In the genomic region with DNA sequence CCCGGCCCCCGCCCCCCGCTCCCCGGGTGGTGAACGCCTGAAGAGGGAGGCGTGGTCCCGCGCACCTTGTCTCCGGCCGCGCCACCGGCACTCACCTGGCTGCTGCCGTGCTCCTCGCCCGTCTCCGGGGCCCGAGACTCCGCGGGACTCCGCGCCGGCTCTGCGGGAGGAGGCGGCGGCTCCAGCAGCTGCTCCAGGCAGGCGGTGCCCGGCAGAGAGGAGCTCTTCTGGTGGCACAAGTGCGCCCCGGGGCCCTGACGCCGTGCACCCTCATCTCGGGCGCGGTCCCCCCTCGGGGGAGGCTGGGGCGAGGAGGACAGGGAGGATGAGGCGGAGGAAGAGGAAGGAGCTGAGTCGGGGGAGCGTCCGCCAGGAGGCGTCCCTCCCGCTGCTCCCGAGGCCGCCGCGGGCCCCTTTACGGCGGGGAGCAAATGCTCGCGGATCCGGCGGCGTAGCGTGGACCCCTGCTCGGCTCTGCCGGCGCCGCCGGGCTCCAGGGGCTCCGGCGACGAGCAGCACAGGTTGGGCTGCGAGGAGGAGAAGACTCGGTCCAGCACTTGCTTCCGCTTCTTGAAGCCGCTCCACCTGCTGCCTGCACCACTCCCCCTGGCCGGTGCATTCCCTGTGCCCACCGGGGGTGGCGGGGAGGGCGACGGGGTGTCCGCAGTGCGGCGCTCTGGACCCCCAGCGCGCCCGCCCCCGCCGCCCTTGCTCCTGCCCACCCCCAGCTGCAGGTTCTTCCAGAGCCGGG, we compare ENCODE assay signal across 8 cellular contexts. TPM values are rescaled to one million over a fixed set of nuclear protein-coding genes. Genes with fewer than 3 reads are reported as not detected.
A peak's percentile ranks its signal among the peaks of the same experiment; 100 is the strongest.
DNase-seq lines count a peak whose midpoint lies in the region; ATAC-seq, FAIRE-seq and TF ChIP-seq lines count a peak whose summit lies in the region.

No MANE protein-coding gene starts in this region.

- H3K36me3 ChIP-seq in subcutaneous abdominal adipose tissue (ENCODE audit: control insufficient read depth in 5 of 5, insufficient read depth in 5 of 5, low read length in 5 of 5) = no peaks in the 10 kb centered on the region

- TF ChIP-seq CTCF in choroid plexus epithelial cell (conservative IDR thresholded peaks at IDR 0.05; ENCODE audit: low read depth, low read length) = peak; percentile 50
- no peak for TF ChIP-seq CTCF in lower leg skin (IDR thresholded peaks at IDR 0.05)

- peaks cover 0 to 23% (median 17%) of the 10 kb centered on the region in 5 donors for H3K4me1 ChIP-seq in subcutaneous abdominal adipose tissue (ENCODE audit: control insufficient read depth in 5 of 5, insufficient read depth in 5 of 5, low read length in 5 of 5)

- H3K9ac ChIP-seq in subcutaneous abdominal adipose tissue (ENCODE audit: low read length in 5 of 5) = peak overlapping the region in 3 of 5 donors; percentile 10 to 45 (median 30)

- no peak overlapping the region for H3K27ac ChIP-seq in subcutaneous abdominal adipose tissue (ENCODE audit: low read depth, low read length)

- H3K4me3 ChIP-seq in choroid plexus epithelial cell (ENCODE audit: low read depth, low read length) (peak overlapping the region; percentile 51), lower leg skin (ENCODE audit: low read depth, poor library complexity, severe bottlenecking) (peak overlapping the region; percentile 35), subcutaneous abdominal adipose tissue (ENCODE audit: low read depth in 1 of 5, low read length in 5 of 5) (peak overlapping the region in 4 of 5 donors; percentile 61 to 81 (median 70))

- H3K27me3 ChIP-seq in subcutaneous abdominal adipose tissue (ENCODE audit: control insufficient read depth in 5 of 5, insufficient read depth in 4 of 5, low read length in 5 of 5) = peaks cover 12 to 30% (median 17%) of the 10 kb centered on the region in 5 donors

- 0 to 1% methylated on average over 22 to 60 of the region's 80 CpGs for WGBS in lower leg skin, 2 donors

- intact Hi-C loops in lower leg skin (cut with DNase I; ENCODE audit: low total_unique reads) = no loop called here

- DNase-seq in COR-L47 (lab: John Stamatoyannopoulos, UW) = peak; percentile 71
- peak; percentile 31 to 48 for DNase-seq in SHP77 (lab: John Stamatoyannopoulos, UW)
- DNase-seq in choroid plexus epithelial cell (ENCODE audit: low read depth) = peak; percentile 10
- no peak for DNase-seq in lower leg skin (ENCODE audit: low spot score in 2 of 2)
- no peak for DNase-seq in RCC 7860 (ENCODE audit: low spot score)

- no peaks in the 10 kb centered on the region for H3K9me3 ChIP-seq in subcutaneous abdominal adipose tissue (ENCODE audit: control insufficient read depth in 5 of 5, low read length in 5 of 5)

- no peak for TF ChIP-seq POLR2A in lower leg skin (IDR thresholded peaks at IDR 0.05)

- FAIRE-seq in RCC 7860 (lab: Jason Lieb, UNC) = no peak

- ATAC-seq in GM19023 (IDR thresholded peaks at IDR 0.05; ENCODE audit: unreplicated experiment) (peak; percentile 51), HG03439 (IDR thresholded peaks at IDR 0.05; ENCODE audit: unreplicated experiment) (peak; percentile 52)

RNA-seq across cellular contexts. Expression of a gene that starts 1.0 kb away (rescaled TPM):
- 10 to 100 TPM in 2 of 4 donors, 1 to 10 TPM in 2; 6.3 to 36.5 (median 9.8) TPM for total RNA-seq in lower leg skin

Comparison
In these comparisons a context has a peak if more than half of its experiments do, and no peak if none do; other contexts are left out.
1. DNase-seq: peak in COR-L47 (single experiment), SHP77 (2 of 2) and choroid plexus epithelial cell (single experiment); none in lower leg skin (0 of 2) and RCC 7860 (single experiment).
2. Peak in every context shown above with its lines, with median percentiles within 50 percentile points of each other: H3K4me3 ChIP-seq.